In genomic region chrX:13432376-13432775, GRCh38 we compare ENCODE assay signal across 14 cellular contexts.
DNase-seq lines count a peak whose midpoint lies in the region; ATAC-seq, FAIRE-seq and TF ChIP-seq lines count a peak whose summit lies in the region.
"Had no signal": no experiment of that assay in that cellular context is flagged by ENCODE, and none has a peak within 500 bp of the region (broad histone marks: within the 10 kb centered on the region; RNA-seq: fewer than 3 reads in every experiment).

No MANE protein-coding gene starts in this region.

- H3K4me3 ChIP-seq in astrocyte of the spinal cord (ENCODE audit: low read depth, low read length) (no peak overlapping the region), left ventricle myocardium inferior (no peak overlapping the region), skeletal muscle satellite cell (ENCODE audit: low read length) (no peak overlapping the region)

- no peak for ATAC-seq in HG02938 (IDR thresholded peaks at IDR 0.05; ENCODE audit: unreplicated experiment)

- peak overlapping the region; percentile 74 for H3K27ac ChIP-seq in left ventricle myocardium inferior (replicated peaks)
- H3K27ac ChIP-seq: HL-60 had no signal

- H3K27me3 ChIP-seq in left ventricle myocardium inferior (ENCODE audit: low read depth) (no peaks in the 10 kb centered on the region), skeletal muscle satellite cell (ENCODE audit: control insufficient read depth, insufficient read depth, low read length) (no peaks in the 10 kb centered on the region)

- TF ChIP-seq CTCF in astrocyte of the spinal cord (IDR thresholded peaks at IDR 0.05; ENCODE audit: low read depth, low read length) (no peak), left ventricle myocardium inferior (IDR thresholded peaks at IDR 0.05; ENCODE audit: borderline replicate concordance) (no peak), GM13977 (IDR thresholded peaks at IDR 0.05; ENCODE audit: extremely low read depth, insufficient read depth, missing control alignments) (no peak)

- no peak overlapping the region for H3K4me2 ChIP-seq in skeletal muscle satellite cell (ENCODE audit: low read length)

- intact Hi-C loops in left ventricle myocardium inferior (cut with micrococcal nuclease) (no loop called here), posterior cingulate gyrus (cut with DNase I) (no loop called here)

- in situ Hi-C loops in astrocyte of the spinal cord (cut with HindIII; ENCODE audit: low sequenced_read_pairs) (no loop called here), GM13977 (cut with MboI; ENCODE audit: low pct_unique_long_range_greater_than_20kb, low sequenced_read_pairs, unreplicated experiment) (no loop called here)

- DNase-seq in GM12892 (ENCODE audit: insufficient read length) (no peak), astrocyte of the spinal cord (ENCODE audit: low read depth, low spot score) (peak; percentile 93), left ventricle myocardium inferior (no peak), NCI-H1694 treated with DMSO at 0.1 percent for 48 hours (lab: John Stamatoyannopoulos, UW) (no peak), GM13977 (ENCODE audit: low spot score) (no peak), posterior cingulate gyrus (no peak)
- DNase-seq: activated naive CD4-positive, alpha-beta T cell; NCI-H510A treated with DMSO at 0.1 percent for 48 hours; stimulated activated CD4-positive, alpha-beta T cell treated with anti-CD3 and anti-CD28 coated beads, Interleukin-4, amount 100 ng/mL, for 4 hours had no signal

- no peaks in the 10 kb centered on the region for H3K36me3 ChIP-seq in left ventricle myocardium inferior
- no peaks in the 10 kb centered on the region for H3K36me3 ChIP-seq in skeletal muscle satellite cell (ENCODE audit: insufficient read depth, low read length)

- peak overlapping the region; percentile 81 for H3K9ac ChIP-seq in skeletal muscle satellite cell (ENCODE audit: low read depth, low read length)

- peaks cover 18% of the 10 kb centered on the region for H3K4me1 ChIP-seq in left ventricle myocardium inferior
- H3K4me1 ChIP-seq in skeletal muscle satellite cell (ENCODE audit: control insufficient read depth, insufficient read depth, low read length) = peaks cover 49% of the 10 kb centered on the region

- H3K9me3 ChIP-seq in left ventricle myocardium inferior (replicated peaks) (no peaks in the 10 kb centered on the region), skeletal muscle satellite cell (replicated peaks; ENCODE audit: low read length) (no peaks in the 10 kb centered on the region)

- TF ChIP-seq POLR2A in GM12892 (IDR thresholded peaks at IDR 0.05; ENCODE audit: low read depth, low read length) = no peak

- FAIRE-seq in GM12892 (lab: Jason Lieb, UNC) = peak; percentile 14
- FAIRE-seq: G401.6, TTC549 had no signal
